13 cellular contexts compared by ENCODE assay signal in the genomic region with DNA sequence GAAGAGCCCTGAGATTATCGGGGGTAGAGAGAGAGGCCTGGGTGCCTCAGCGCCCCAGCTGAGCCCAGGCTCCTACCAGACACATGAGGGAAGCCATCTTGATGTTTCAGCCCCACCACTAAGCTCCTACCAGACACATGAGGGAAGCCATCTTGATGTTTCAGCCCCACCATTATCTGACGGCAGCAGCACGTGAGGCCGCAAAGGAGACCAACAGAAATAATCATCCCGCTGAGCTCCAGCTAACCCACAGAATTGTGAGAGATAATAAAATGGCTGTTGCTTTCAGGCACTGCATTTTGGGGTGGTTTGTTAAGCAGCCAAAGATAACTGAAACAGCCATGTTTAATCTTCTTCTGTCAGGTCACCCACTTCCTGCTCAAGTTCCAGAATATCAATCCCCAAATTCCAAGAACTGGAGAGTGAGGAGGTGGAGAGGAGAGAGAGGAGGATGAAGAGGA. TPM values are rescaled to one million over a fixed set of nuclear protein-coding genes. Genes with fewer than 3 reads are reported as not detected.
DNase-seq lines count a peak whose midpoint lies in the region; TF ChIP-seq lines count a peak whose summit lies in the region.
"Had no signal": no experiment of that assay in that cellular context is flagged by ENCODE, and none has a peak within 500 bp of the region (broad histone marks: within the 10 kb centered on the region; RNA-seq: fewer than 3 reads in every experiment).

No MANE protein-coding gene starts in this region.

- no peak overlapping the region for H2AK5ac ChIP-seq in mesendoderm (ENCODE audit: low read length)

- DNase-seq in CD8-positive, alpha-beta memory T cell, result no peak
- DNase-seq in erythroblast (lab: John Stamatoyannopoulos, UW) (peak; percentile 63 to 84), mesendoderm (no peak), NCI-H2196 treated with DMSO at 0.1 percent for 48 hours (lab: John Stamatoyannopoulos, UW; ENCODE audit: unreplicated experiment) (no peak), NOMO-1 treated with DMSO at 0.1 percent for 48 hours (lab: John Stamatoyannopoulos, UW; ENCODE audit: unreplicated experiment) (no peak)
- DNase-seq: CD4-positive, alpha-beta T cell; MM.1S; NCI-H1105; NCI-H187; NCI-H446 treated with DMSO at 0.1 percent for 48 hours; PC-3 had no signal

- no peak overlapping the region for H2BK15ac ChIP-seq in mesendoderm (replicated peaks; ENCODE audit: low read depth)

- H3K27ac ChIP-seq in CD8-positive, alpha-beta memory T cell (ENCODE audit: low read depth, low read length), result peak overlapping the region; percentile 16
- H3K27ac ChIP-seq in VCaP (peak overlapping the region; percentile 61), mesendoderm (ENCODE audit: low read depth, low read length) (no peak overlapping the region)

- POLR2A ChIA-PET in CD8-positive, alpha-beta memory T cell (lab: Charles Lee), result no interaction called here

- H4K5ac ChIP-seq in mesendoderm (ENCODE audit: low read length), result no peak overlapping the region

- no peaks in the 10 kb centered on the region for H3K27me3 Mint-ChIP-seq in CD8-positive, alpha-beta memory T cell
- H3K27me3 Mint-ChIP-seq: CD4-positive, alpha-beta T cell had no signal

- H3K79me1 ChIP-seq in mesendoderm (ENCODE audit: low read length), result no peaks in the 10 kb centered on the region

- H3K4me1 Mint-ChIP-seq in CD8-positive, alpha-beta memory T cell, result no peaks in the 10 kb centered on the region

- no peaks in the 10 kb centered on the region for H3K36me3 Mint-ChIP-seq in CD8-positive, alpha-beta memory T cell

- H3K79me2 ChIP-seq in Loucy (ENCODE audit: insufficient read depth, low read length) (no peaks in the 10 kb centered on the region), mesendoderm (ENCODE audit: control insufficient read depth, insufficient read depth, low read length) (no peaks in the 10 kb centered on the region)

- H3K4me1 ChIP-seq in CD8-positive, alpha-beta memory T cell (ENCODE audit: insufficient read depth, low read length), result no peaks in the 10 kb centered on the region
- H3K4me1 ChIP-seq in Loucy (ENCODE audit: insufficient read depth, low read length, poor library complexity, severe bottlenecking) (no peaks in the 10 kb centered on the region), mesendoderm (ENCODE audit: control insufficient read depth, low read depth, low read length) (no peaks in the 10 kb centered on the region)

- H4K8ac ChIP-seq in mesendoderm (ENCODE audit: low read depth, low read length), result no peak overlapping the region

- WGBS in mesendoderm (ENCODE audit: extremely low coverage, insufficient coverage, low lambda C conversion rate), result no CpG with 5 or more reads among the region's 6 CpGs

- TF ChIP-seq POLR2A in erythroblast (IDR thresholded peaks at IDR 0.05; ENCODE audit: low read length), result no peak

- H3K9me3 Mint-ChIP-seq in CD8-positive, alpha-beta memory T cell, result no peaks in the 10 kb centered on the region
- H3K9me3 Mint-ChIP-seq: CD4-positive, alpha-beta T cell had no signal

- no peak overlapping the region for H3K23ac ChIP-seq in mesendoderm (ENCODE audit: low read length)

- CTCF ChIA-PET in CD8-positive, alpha-beta memory T cell (lab: Charles Lee), result no interaction called here

- H3K4ac ChIP-seq in mesendoderm (ENCODE audit: low read depth, low read length), result no peak overlapping the region

- TF ChIP-seq CTCF in Loucy (conservative IDR thresholded peaks at IDR 0.05; ENCODE audit: low read length) (no peak), VCaP (conservative IDR thresholded peaks at IDR 0.05) (no peak)

- no peaks in the 10 kb centered on the region for H3K9me2 ChIP-seq in Loucy (replicated peaks; ENCODE audit: low read depth, low read length)

- no peaks in the 10 kb centered on the region for H3F3A ChIP-seq in Loucy (ENCODE audit: low read depth)

- H3K36me3 ChIP-seq in CD8-positive, alpha-beta memory T cell (ENCODE audit: insufficient read depth, low read length), result no peaks in the 10 kb centered on the region
- H3K36me3 ChIP-seq in Loucy (ENCODE audit: insufficient read depth, low read length) (no peaks in the 10 kb centered on the region), mesendoderm (ENCODE audit: control insufficient read depth, insufficient read depth, low read length) (no peaks in the 10 kb centered on the region)

- H3K27ac Mint-ChIP-seq in CD8-positive, alpha-beta memory T cell, result peak overlapping the region in 1 of 8 donors; percentile 57
- H3K27ac Mint-ChIP-seq: CD4-positive, alpha-beta T cell had no signal

- no peak overlapping the region for H3K4me2 ChIP-seq in Loucy (ENCODE audit: low read depth, low read length, poor library complexity, severe bottlenecking)
- H3K4me2 ChIP-seq in mesendoderm (ENCODE audit: low read length), result no peak overlapping the region

- H2AFZ ChIP-seq in Loucy (ENCODE audit: low read length), result peak overlapping the region; percentile 67

- H3K27me3 ChIP-seq in CD8-positive, alpha-beta memory T cell (ENCODE audit: insufficient read depth, low read length, poor library complexity, severe bottlenecking), result no peaks in the 10 kb centered on the region
- no peaks in the 10 kb centered on the region for H3K27me3 ChIP-seq in Loucy (ENCODE audit: insufficient read depth, low read length, poor library complexity, severe bottlenecking)
- H3K27me3 ChIP-seq in mesendoderm (ENCODE audit: insufficient read depth, low read length, poor library complexity), result no peaks in the 10 kb centered on the region

- H3K56ac ChIP-seq in mesendoderm (ENCODE audit: low read length), result no peak overlapping the region

- no peak overlapping the region for H2BK5ac ChIP-seq in mesendoderm (ENCODE audit: low read length)

- H2BK120ac ChIP-seq in mesendoderm (ENCODE audit: low read depth, low read length), result no peak overlapping the region

- H3K9ac ChIP-seq in Loucy (ENCODE audit: low read depth, low read length, poor library complexity, severe bottlenecking) (no peak overlapping the region), mesendoderm (ENCODE audit: low read length) (no peak overlapping the region)

- no peak overlapping the region for H3K4me3 ChIP-seq in CD8-positive, alpha-beta memory T cell (ENCODE audit: low read length)
- no peak overlapping the region for H3K4me3 ChIP-seq in Loucy (ENCODE audit: low read length, poor library complexity, severe bottlenecking)
- no peak overlapping the region for H3K4me3 ChIP-seq in mesendoderm (ENCODE audit: low read length)

- no peak overlapping the region for H3K18ac ChIP-seq in mesendoderm (ENCODE audit: low read length)

- H3K4me3 Mint-ChIP-seq in CD8-positive, alpha-beta memory T cell, result no peak overlapping the region
- H3K4me3 Mint-ChIP-seq: CD4-positive, alpha-beta T cell had no signal

- no peaks in the 10 kb centered on the region for H4K20me1 ChIP-seq in Loucy (ENCODE audit: insufficient read depth, low read length, poor library complexity, severe bottlenecking)

- H3K9me3 ChIP-seq in CD8-positive, alpha-beta memory T cell (ENCODE audit: low read length), result no peaks in the 10 kb centered on the region
- no peaks in the 10 kb centered on the region for H3K9me3 ChIP-seq in Loucy (ENCODE audit: insufficient read depth, low read depth, low read length)

RNA-seq across cellular contexts. Expression of a gene that starts 29.3 kb away (rescaled TPM):
- 10 to 100 TPM; 72.6 to 75.9 TPM for total RNA-seq in CD8-positive, alpha-beta memory T cell
- 14.5 TPM for polyA plus RNA-seq in CD8-positive, alpha-beta memory T cell
- 15.8 TPM for polyA plus RNA-seq in mesendoderm (2013, experiment 1 of 2)
- polyA plus RNA-seq in mesendoderm (2013, experiment 2 of 2), result 17.0 TPM

Comparison
In these comparisons a context has a peak if more than half of its experiments do, and no peak if none do; other contexts are left out.
1. DNase-seq: peak in erythroblast (2 of 2); none in CD8-positive, alpha-beta memory T cell (0 of 5), mesendoderm (single experiment), NCI-H2196 treated with DMSO at 0.1 percent for 48 hours (single experiment) and NOMO-1 treated with DMSO at 0.1 percent for 48 hours (single experiment).